ENCODE assay signal across 28 cellular contexts in genomic region chr7:143850682-143851081, GRCh38. TPM values are rescaled to one million over a fixed set of nuclear protein-coding genes. Genes with fewer than 3 reads are reported as not detected.
DNase-seq lines count a peak whose midpoint lies in the region; ATAC-seq, FAIRE-seq and TF ChIP-seq lines count a peak whose summit lies in the region.
"Had no signal": no experiment of that assay in that cellular context is flagged by ENCODE, and none has a peak within 500 bp of the region (broad histone marks: within the 10 kb centered on the region; RNA-seq: fewer than 3 reads in every experiment).

No MANE protein-coding gene starts in this region.

- TF ChIP-seq RAD21 in A549 (conservative IDR thresholded peaks at IDR 0.05 in 1 of 2, IDR thresholded peaks at IDR 0.05 in 1 of 2) = no peak

- no peaks in the 10 kb centered on the region for H3K27me3 ChIP-seq in gastrocnemius medialis
- H3K27me3 ChIP-seq: BE2C, SJSA1 had no signal

- POLR2A ChIA-PET in A549 (lab: Yijun Ruan, JAX) = no interaction called here

- H3K27ac ChIP-seq in A549 (no peak overlapping the region), gastrocnemius medialis (peak overlapping the region in 2 of 4 donors; percentile 2 to 20)
- H3K27ac ChIP-seq: 22Rv1, HL-60, SJSA1 had no signal

- intact Hi-C loops in gastrocnemius medialis (cut with DNase I; ENCODE audit: low total_unique reads) = no loop called here

- WGBS in A549 (ENCODE audit: missing lambda C conversion rate) = 69% methylated on average over 2 of the region's 2 CpGs

- TF ChIP-seq POLR2A in A549 (IDR thresholded peaks at IDR 0.05; ENCODE audit: low read length) = no peak
- TF ChIP-seq POLR2A in gastrocnemius medialis (IDR thresholded peaks at IDR 0.05) = no peak

- CTCF ChIA-PET in A549 (lab: Yijun Ruan, JAX) = interaction anchor here (0.7 kb wide), 1 partner anchor 114 kb away, joined by 3 read pairs; no protein-coding TSS in a partner anchor

- peaks cover 0 to 6% of the 10 kb centered on the region in 2 donors for H3K36me3 ChIP-seq in gastrocnemius medialis
- H3K36me3 ChIP-seq: BE2C had no signal

- in situ Hi-C loops in astrocyte of the spinal cord (cut with HindIII; ENCODE audit: low sequenced_read_pairs) = no loop called here
- in situ Hi-C loops in gastrocnemius medialis (cut with MboI; ENCODE audit: low sequenced_read_pairs in 4 of 4) = no loop called here

- H3K9me3 ChIP-seq in A549 = no peaks in the 10 kb centered on the region
- no peaks in the 10 kb centered on the region for H3K9me3 ChIP-seq in gastrocnemius medialis
- H3K9me3 ChIP-seq: BE2C, SJSA1 had no signal

- no peaks in the 10 kb centered on the region for H3K4me1 ChIP-seq in A549
- peaks cover 5 to 9% of the 10 kb centered on the region in 2 donors for H3K4me1 ChIP-seq in gastrocnemius medialis
- H3K4me1 ChIP-seq: BE2C, SJSA1 had no signal

- DNase-seq in NCI-H82 (lab: John Stamatoyannopoulos, UW) (peak; percentile 2), NCI-H82 treated with DMSO at 0.1 percent for 48 hours (lab: John Stamatoyannopoulos, UW; ENCODE audit: unreplicated experiment) (no peak), A549 (ENCODE audit: low read depth in 1 of 2, low spot score in 1 of 2) (no peak), astrocyte of the spinal cord (ENCODE audit: low read depth, low spot score) (peak; percentile 6), gastrocnemius medialis (no peak), NCI-H187 treated with DMSO at 0.1 percent for 48 hours (lab: John Stamatoyannopoulos, UW) (no peak)
- DNase-seq: ACHN; BE2C; CD8-positive, alpha-beta memory T cell; DMS 273 treated with DMSO at 0.1 percent for 48 hours; DMS79; EL; GF-D8; GOT3; HCEC 1CT; Kasumi-1; NCI-H1092 treated with DMSO at 0.1 percent for 48 hours; NCI-H1436; NCI-H187; NCI-H2171 treated with DMSO at 0.1 percent for 48 hours; NCI-H345; NCI-H510A treated with DMSO at 0.1 percent for 48 hours had no signal

- TF ChIP-seq EP300 in A549 (IDR thresholded peaks at IDR 0.05) = no peak

- peak; percentile 43 for FAIRE-seq in A549 (lab: Jason Lieb, UNC)
- FAIRE-seq: GM12891, RCC 7860 had no signal

- H3K4me3 ChIP-seq in A549 = no peak overlapping the region
- no peak overlapping the region for H3K4me3 ChIP-seq in astrocyte of the spinal cord (ENCODE audit: low read depth, low read length)
- H3K4me3 ChIP-seq in gastrocnemius medialis = no peak overlapping the region
- H3K4me3 ChIP-seq: SJSA1 had no signal

- TF ChIP-seq CTCF in A549 (IDR thresholded peaks at IDR 0.05) (no peak), astrocyte of the spinal cord (IDR thresholded peaks at IDR 0.05; ENCODE audit: low read depth, low read length) (no peak), gastrocnemius medialis (IDR thresholded peaks at IDR 0.05 in 4 of 5, conservative IDR thresholded peaks at IDR 0.05 in 1 of 5) (no peak)

- H3K4me2 ChIP-seq in A549 = no peak overlapping the region

- no peak for ATAC-seq in A549
- peak; percentile 75 to 82 for ATAC-seq in gastrocnemius medialis
- ATAC-seq in HG02623 (IDR thresholded peaks at IDR 0.05; ENCODE audit: unreplicated experiment) = no peak

TF ChIP-seq in A549, 52 proteins besides CTCF, POLR2A, EP300 and RAD21:
- TF ChIP-seq HES2 (IDR thresholded peaks at IDR 0.05) (no peak), FOSB (CRISPR knock-in tag; IDR thresholded peaks at IDR 0.05) (no peak), PBX3 (IDR thresholded peaks at IDR 0.05) (no peak), HOXB5 (CRISPR knock-in tag; IDR thresholded peaks at IDR 0.05) (no peak), GATA3 (IDR thresholded peaks at IDR 0.05; ENCODE audit: borderline replicate concordance) (no peak), CEBPB (IDR thresholded peaks at IDR 0.05) (no peak), ESRRA (IDR thresholded peaks at IDR 0.05; ENCODE audit: borderline replicate concordance, low read length) (no peak), TP53 (CRISPR knock-in tag; IDR thresholded peaks at IDR 0.05) (no peak), RCOR1 (IDR thresholded peaks at IDR 0.05; ENCODE audit: low read depth, low read length) (no peak), ZSCAN20 (CRISPR knock-in tag; IDR thresholded peaks at IDR 0.05) (no peak), NFE2L2 (conservative IDR thresholded peaks at IDR 0.05; ENCODE audit: low read length) (no peak), RFX5 (IDR thresholded peaks at IDR 0.05) (no peak), ATOH8 (CRISPR knock-in tag; IDR thresholded peaks at IDR 0.05; ENCODE audit: low read depth) (no peak), MAZ (IDR thresholded peaks at IDR 0.05; ENCODE audit: borderline replicate concordance, low read depth, low read length) (no peak)
TF ChIP-seq in A549: peak in this region for 0.

RNA-seq across cellular contexts. Expression of gene TCAF1, which starts 51.3 kb away (rescaled TPM):
- polyA plus RNA-seq in A549 (2011; rRNA removed) (32.7 and 33.5 TPM in 2 replicates), A549 (2017; fragmentation: RNase III; extraction: RNeasy Plus Mini Kit Qiagen cat#74134 plus additional on column Dnase treatment) (25.8 to 27.9 TPM (median 26.4 TPM) in 3 replicates)
- 10.1 and 12.5 TPM in 2 replicates for polyA plus RNA-seq in A549 (2012; cell fraction: cytosol; rRNA removed)
- 17.4 and 23.3 TPM in 2 replicates for polyA plus RNA-seq in A549 (2012; cell fraction: nucleus; rRNA removed)
- 51.9 and 70.1 TPM in 2 replicates for polyA minus RNA-seq in A549 (2011; rRNA and poly(A)+ RNA removed)
- total RNA-seq in gastrocnemius medialis = 10 to 100 TPM; 31.4 to 43.0 (median 32.9) TPM

Comparison
In these comparisons a context has a peak if more than half of its experiments do, and no peak if none do; other contexts are left out.
1. DNase-seq: peak in NCI-H82 (single experiment) and astrocyte of the spinal cord (single experiment); none in NCI-H82 treated with DMSO at 0.1 percent for 48 hours (single experiment), A549 (0 of 2), gastrocnemius medialis (0 of 2) and NCI-H187 treated with DMSO at 0.1 percent for 48 hours (single experiment).
2. ATAC-seq: peak in gastrocnemius medialis (2 of 2); none in A549 (0 of 2) and HG02623 (single experiment).